ENCODE assay signal across 8 cellular contexts in genomic region chr19:16899566-16900075, GRCh38. TPM values are rescaled to one million over a fixed set of nuclear protein-coding genes. Genes with fewer than 3 reads are reported as not detected.
DNase-seq lines count a peak whose midpoint lies in the region; ATAC-seq and TF ChIP-seq lines count a peak whose summit lies in the region.

No MANE protein-coding gene starts in this region.

- DNase-seq in AG10803 (ENCODE audit: low read depth) (peak; percentile 25), GM13977 (ENCODE audit: low spot score) (peak; percentile 85), SJCRH30 (peak; percentile 39 to 52), epithelial cell of esophagus (ENCODE audit: low read depth) (peak; percentile 24), retinal pigment epithelial cell (ENCODE audit: low read depth) (no peak), NCI-H1048 (lab: John Stamatoyannopoulos, UW) (no peak), HCEC 1CT (no peak)

- H3K4me3 ChIP-seq in AG10803 (ENCODE audit: low read length): no peak overlapping the region
- no peak overlapping the region for H3K4me3 ChIP-seq in SJCRH30
- no peak overlapping the region for H3K4me3 ChIP-seq in epithelial cell of esophagus (ENCODE audit: low read length)
- H3K4me3 ChIP-seq in retinal pigment epithelial cell (ENCODE audit: low read length): no peak overlapping the region

- H3K36me3 ChIP-seq in SJCRH30: no peaks in the 10 kb centered on the region

- H3K27ac ChIP-seq in SJCRH30: no peak overlapping the region

- H3K4me1 ChIP-seq in SJCRH30: no peaks in the 10 kb centered on the region

- H3K27me3 ChIP-seq in SJCRH30: no peaks in the 10 kb centered on the region

- in situ Hi-C loops in GM13977 (cut with MboI; ENCODE audit: low pct_unique_long_range_greater_than_20kb, low sequenced_read_pairs, unreplicated experiment): no loop called here

- TF ChIP-seq CTCF in AG10803 (conservative IDR thresholded peaks at IDR 0.05; ENCODE audit: low read length) (peak; percentile 62), GM13977 (IDR thresholded peaks at IDR 0.05; ENCODE audit: extremely low read depth, insufficient read depth, missing control alignments) (peak; percentile 80), epithelial cell of esophagus (IDR thresholded peaks at IDR 0.05; ENCODE audit: insufficient read depth, low read depth, low read length, missing control alignments) (peak; percentile 39), retinal pigment epithelial cell (conservative IDR thresholded peaks at IDR 0.05; ENCODE audit: low read depth, low read length) (peak; percentile 41)

- no peaks in the 10 kb centered on the region for H3K9me3 ChIP-seq in SJCRH30 (replicated peaks)

- ATAC-seq in GM19351 (IDR thresholded peaks at IDR 0.05; ENCODE audit: unreplicated experiment): no peak

RNA-seq across cellular contexts. Expression of gene F2RL3, which starts 10.8 kb away (rescaled TPM):
- total RNA-seq in SJCRH30 (2014; rRNA removed; shearing (Covaris generic)): 0.20 and 0.47 TPM in 2 replicates

Comparison
In these comparisons a context has a peak if more than half of its experiments do, and no peak if none do; other contexts are left out.
1. DNase-seq: peak in AG10803 (single experiment), GM13977 (single experiment), SJCRH30 (2 of 2) and epithelial cell of esophagus (single experiment); none in retinal pigment epithelial cell (single experiment), NCI-H1048 (single experiment) and HCEC 1CT (single experiment).
2. Peak in every context shown above with its lines, with median percentiles within 50 percentile points of each other: CTCF ChIP-seq.